Comparison of ENCODE assay signal across 24 cellular contexts in genomic region chr4:152773322-152773721, GRCh38. TPM values are rescaled to one million over a fixed set of nuclear protein-coding genes. Genes with fewer than 3 reads are reported as not detected.
DNase-seq lines count a peak whose midpoint lies in the region; ATAC-seq, FAIRE-seq and TF ChIP-seq lines count a peak whose summit lies in the region.
"Had no signal": no experiment of that assay in that cellular context is flagged by ENCODE, and none has a peak within 500 bp of the region (broad histone marks: within the 10 kb centered on the region; RNA-seq: fewer than 3 reads in every experiment).

No MANE protein-coding gene starts in this region.

- TF ChIP-seq CTCF in HepG2 (CRISPR knock-in tag; IDR thresholded peaks at IDR 0.05) (no peak), right lobe of liver (IDR thresholded peaks at IDR 0.05) (no peak), K562 (IDR thresholded peaks at IDR 0.05 in 2 of 3, conservative IDR thresholded peaks at IDR 0.05 in 1 of 3; ENCODE audit: insufficient read depth in 2 of 3, low read depth in 1 of 3, low read length in 3 of 3) (no peak)

- H4K20me1 ChIP-seq in HepG2 (ENCODE audit: insufficient read depth, low read length) = no peaks in the 10 kb centered on the region
- H4K20me1 ChIP-seq in K562 (replicated peaks; ENCODE audit: control insufficient read depth, insufficient read depth, low read length) = no peaks in the 10 kb centered on the region
- H4K20me1 ChIP-seq: BLaER1 had no signal

- TF ChIP-seq RAD21 in HepG2 (CRISPR knock-in tag; IDR thresholded peaks at IDR 0.05) (no peak), K562 (CRISPR knock-in tag; conservative IDR thresholded peaks at IDR 0.05 in 1 of 2, IDR thresholded peaks at IDR 0.05 in 1 of 2) (no peak)

- BruUV-seq in HepG2 (replicated peaks; lab: Mats Ljungman, UMichigan) = no TSS peak
- no TSS peak for BruUV-seq in K562 (replicated peaks; lab: Mats Ljungman, UMichigan)

- no peak for FAIRE-seq in HepG2 (lab: Jason Lieb, UNC)
- no peak for FAIRE-seq in K562 (lab: Jason Lieb, UNC)
- FAIRE-seq: GM12891, GM19239 had no signal

- H3K79me2 ChIP-seq in HepG2 (ENCODE audit: insufficient read depth, low read length) = no peaks in the 10 kb centered on the region
- no peaks in the 10 kb centered on the region for H3K79me2 ChIP-seq in K562 (ENCODE audit: control insufficient read depth, insufficient read depth, low read length)

- no peak for TF ChIP-seq POLR2A in HepG2 (IDR thresholded peaks at IDR 0.05; ENCODE audit: insufficient read depth in 1 of 2, low read depth in 2 of 2, low read length in 2 of 2)
- no peak for TF ChIP-seq POLR2A in right lobe of liver (IDR thresholded peaks at IDR 0.05)
- no peak for TF ChIP-seq POLR2A in K562 (conservative IDR thresholded peaks at IDR 0.05)

- H3K9ac ChIP-seq in HepG2 (ENCODE audit: insufficient read depth, low read depth, low read length) (no peak overlapping the region), K562 (ENCODE audit: insufficient read depth in 1 of 2, low read depth in 2 of 2, low read length in 2 of 2) (no peak overlapping the region)
- H3K9ac ChIP-seq: BLaER1 had no signal

- H3K27me3 ChIP-seq in HepG2 (ENCODE audit: control insufficient read depth in 1 of 2, insufficient read depth in 2 of 2, low read length in 2 of 2) (no peaks in the 10 kb centered on the region), right lobe of liver (no peaks in the 10 kb centered on the region), K562 (ENCODE audit: control insufficient read depth in 2 of 2, insufficient read depth in 2 of 2, low read length in 2 of 2) (no peaks in the 10 kb centered on the region; a peak in 1 of 5 replicates)
- H3K27me3 ChIP-seq: BE2C, BLaER1 had no signal

- H3K4me1 ChIP-seq in HepG2 (ENCODE audit: insufficient read depth, low read length) (peaks cover 5% of the 10 kb centered on the region), right lobe of liver (no peaks in the 10 kb centered on the region), K562 (replicated peaks in 1 of 2; ENCODE audit: control insufficient read depth in 2 of 2, insufficient read depth in 2 of 2, low read length in 2 of 2) (no peaks in the 10 kb centered on the region)
- H3K4me1 ChIP-seq: BE2C had no signal

- H3K36me3 ChIP-seq in HepG2 (replicated peaks in 1 of 2; ENCODE audit: control insufficient read depth in 1 of 2, insufficient read depth in 2 of 2, low read length in 2 of 2) (no peaks in the 10 kb centered on the region), right lobe of liver (no peaks in the 10 kb centered on the region), K562 (ENCODE audit: control insufficient read depth, insufficient read depth, low read length) (no peaks in the 10 kb centered on the region)
- H3K36me3 ChIP-seq: BE2C, BLaER1 had no signal

- WGBS in HepG2 (ENCODE audit: low lambda C conversion rate) = 78% methylated on average over 2 of the region's 2 CpGs
- WGBS in right lobe of liver (ENCODE audit: insufficient coverage, low coverage, low lambda C conversion rate, missing lambda C conversion rate) = 81% methylated on average over 2 of the region's 2 CpGs
- WGBS in K562 (ENCODE audit: insufficient coverage, low coverage, missing lambda C conversion rate) = 0% methylated on average over 2 of the region's 2 CpGs

- H3K9me1 ChIP-seq in K562 (ENCODE audit: control insufficient read depth, insufficient read depth, low read length) = no peaks in the 10 kb centered on the region

- ATAC-seq in HepG2 (no peak), right lobe of liver (no peak), K562 (no peak)

- H3K27ac ChIP-seq in HepG2 (ENCODE audit: extremely low read length, insufficient read depth, low read length) (no peak overlapping the region), right lobe of liver (no peak overlapping the region), K562 (ENCODE audit: extremely low read depth, low read depth, low read length) (no peak overlapping the region)
- H3K27ac ChIP-seq: 22Rv1, BLaER1 had no signal

- in situ Hi-C loops in HepG2 (cut with HindIII; ENCODE audit: extremely low pct_ligation_motif_present, low pct_unique_long_range_greater_than_20kb) = no loop called here
- in situ Hi-C loops in K562 (cut with MboI) = no loop called here

- TF ChIP-seq EP300 in HepG2 (IDR thresholded peaks at IDR 0.05; ENCODE audit: low read depth in 2 of 2, low read length in 2 of 2) = no peak
- TF ChIP-seq EP300 in HepG2 (CRISPR knock-in tag; IDR thresholded peaks at IDR 0.05; ENCODE audit: borderline replicate concordance) = no peak
- TF ChIP-seq EP300 in K562 (IDR thresholded peaks at IDR 0.05; ENCODE audit: low read length) = no peak

- no peaks in the 10 kb centered on the region for H3K9me3 ChIP-seq in HepG2 (ENCODE audit: low read length)
- H3K9me3 ChIP-seq in right lobe of liver = no peaks in the 10 kb centered on the region
- H3K9me3 ChIP-seq in K562 (replicated peaks; ENCODE audit: control insufficient read depth, insufficient read depth, low read depth, low read length) = no peaks in the 10 kb centered on the region
- H3K9me3 ChIP-seq: BE2C, BLaER1 had no signal

- H3K4me2 ChIP-seq in HepG2 (ENCODE audit: low read depth, low read length) (no peak overlapping the region), K562 (ENCODE audit: insufficient read depth, low read length) (no peak overlapping the region)
- H3K4me2 ChIP-seq: BLaER1 had no signal

- POLR2A ChIA-PET in HepG2 (lab: Yijun Ruan, JAX) = no interaction called here
- POLR2A ChIA-PET in K562 (lab: Yijun Ruan, JAX) = no interaction called here

- H2AFZ ChIP-seq in HepG2 (ENCODE audit: low read length) = no peak overlapping the region
- H2AFZ ChIP-seq in K562 (ENCODE audit: low read depth, low read length) = no peak overlapping the region

- CTCF ChIA-PET in HepG2 (lab: Yijun Ruan, JAX; ENCODE audit: low intra/inter-chr PET ratio, low total read pairs) (no interaction called here), K562 (lab: Yijun Ruan, JAX; ENCODE audit: low intra/inter-chr PET ratio) (no interaction called here)

- DNase-seq in HepG2 (ENCODE audit: low spot score) (no peak), right lobe of liver (no peak), K562 (ENCODE audit: extremely low read depth in 1 of 4, low spot score in 3 of 4) (no peak), foreskin melanocyte (no peak), GF-D8 (lab: John Stamatoyannopoulos, UW) (no peak)
- DNase-seq: ACHN; BE2C; C1 segment of cervical spinal cord; CD4-positive, alpha-beta memory T cell; CD4-positive, CD25-positive, alpha-beta regulatory T cell; CD8-positive, alpha-beta memory T cell; COR-L47; DMS 273 treated with DMSO at 0.1 percent for 48 hours; DMS153; DMS53; DMS79; DND-41; EL; GDM1 had no signal

- intact Hi-C loops in HepG2 (cut with micrococcal nuclease; ENCODE audit: unreplicated experiment) = loop anchor here (10.0 kb wide), 1 partner anchor 181 kb away; no protein-coding TSS in a partner anchor
- intact Hi-C loops in right lobe of liver (cut with DNase I) = no loop called here
- intact Hi-C loops in K562 (cut with micrococcal nuclease) = no loop called here

- H3K4me3 ChIP-seq in HepG2 (replicated peaks in 1 of 3; ENCODE audit: insufficient read depth in 1 of 3, low read depth in 2 of 3, low read length in 3 of 3) (no peak overlapping the region), right lobe of liver (no peak overlapping the region), K562 (no peak overlapping the region)
- H3K4me3 ChIP-seq: BLaER1 had no signal

RNA-seq across cellular contexts. Expression of gene TIGD4, which starts 6.2 kb away (rescaled TPM):
- total RNA-seq in HepG2 (2016; rRNA removed; fragmentation: Illumina TruSeq; extraction: Trizol) = 0.49 and 0.62 TPM in 2 replicates
- total RNA-seq in HepG2 (2016; cell fraction: cytosol; rRNA removed; fragmentation: Illumina TruSeq; extraction: Trizol; ENCODE audit: low read depth) = 0.18 TPM in 1 of 2 replicates, not detected in the other
- total RNA-seq in HepG2 (2016; cell fraction: insoluble cytoplasmic fraction; rRNA removed; fragmentation: Illumina TruSeq; extraction: Trizol) = 0.56 and 0.67 TPM in 2 replicates
- total RNA-seq in HepG2 (2016; cell fraction: membrane; rRNA removed; fragmentation: Illumina TruSeq; extraction: Trizol) = 0.21 and 0.37 TPM in 2 replicates
- total RNA-seq in HepG2 (2016; cell fraction: nucleus; rRNA removed; fragmentation: Illumina TruSeq; extraction: Trizol) = 0.93 and 1.3 TPM in 2 replicates
- 0.15 and 0.29 TPM in 2 replicates for polyA plus RNA-seq in HepG2 (2011; rRNA removed)
- polyA plus RNA-seq in HepG2 (2011; cell fraction: cytosol; rRNA removed) = 0.03 and 0.05 TPM in 2 replicates
- 0.13 and 0.23 TPM in 2 replicates for polyA plus RNA-seq in HepG2 (2011; cell fraction: nucleus; rRNA removed)
- 0.24 and 0.34 TPM in 2 replicates for polyA plus RNA-seq in HepG2 (2012)
- polyA plus RNA-seq in HepG2 (2016; cell fraction: cytosol; fragmentation: Illumina TruSeq; extraction: Trizol; ENCODE audit: low read depth) = not detected in 2 replicates
- 0.26 and 0.30 TPM in 2 replicates for polyA plus RNA-seq in HepG2 (2016; cell fraction: insoluble cytoplasmic fraction; fragmentation: Illumina TruSeq; extraction: Trizol; ENCODE audit: low read depth)
- polyA plus RNA-seq in HepG2 (2016; cell fraction: membrane; fragmentation: Illumina TruSeq; extraction: Trizol; ENCODE audit: low read depth) = 0.06 and 0.09 TPM in 2 replicates
- 1.1 and 1.3 TPM in 2 replicates for polyA plus RNA-seq in HepG2 (2016; cell fraction: nucleus; fragmentation: Illumina TruSeq; extraction: Trizol; ENCODE audit: insufficient read depth, low read depth)
- polyA minus RNA-seq in HepG2 (2011; rRNA and poly(A)+ RNA removed; ENCODE audit: low replicate concordance) = 0.08 and 0.14 TPM in 2 replicates
- polyA minus RNA-seq in HepG2 (2011; cell fraction: cytosol; rRNA and poly(A)+ RNA removed) = 0.35 TPM in 1 of 2 replicates, not detected in the other
- polyA minus RNA-seq in HepG2 (2011; cell fraction: nucleus; rRNA and poly(A)+ RNA removed) = 0.39 and 1.6 TPM in 2 replicates
- under 1 TPM in 4 of 6 experiments, not detected in 2; 0.11 to 0.37 (median 0.18) TPM for total RNA-seq in right lobe of liver
- total RNA-seq in K562 (2011; cell fraction: chromatin; rRNA removed; ENCODE audit: low replicate concordance) = 0.12 and 0.90 TPM in 2 replicates
- 0.13 and 0.17 TPM in 2 replicates for total RNA-seq in K562 (2011; cell fraction: nucleolus; rRNA removed)
- total RNA-seq in K562 (2011; cell fraction: nucleoplasm; rRNA removed) = 0.15 and 0.46 TPM in 2 replicates
- 0.18 and 0.20 TPM in 2 replicates for total RNA-seq in K562 (2014; rRNA removed)
- total RNA-seq in K562 (2014; rRNA removed; fragmentation: Illumina TruSeq; extraction: Trizol) = 0.25 and 0.35 TPM in 2 replicates
- 0.11 and 0.14 TPM in 2 replicates for total RNA-seq in K562 (2015; rRNA removed; fragmentation: Illumina TruSeq; extraction: Trizol)
- total RNA-seq in K562 (2021) = 0.11 and 0.25 TPM in 2 replicates
- polyA plus RNA-seq in K562 (2011; rRNA removed) = 0.09 and 0.22 TPM in 2 replicates
- 0.03 and 0.04 TPM in 2 replicates for polyA plus RNA-seq in K562 (2011; cell fraction: cytosol; rRNA removed)
- polyA plus RNA-seq in K562 (2011; cell fraction: nucleus; rRNA removed) = 0.13 and 0.18 TPM in 2 replicates
- 0.17 and 0.35 TPM in 2 replicates for polyA plus RNA-seq in K562 (2012)
- polyA plus RNA-seq in K562 (2014; fragmentation: Illumina TruSeq; extraction: Trizol) = 0.07 and 0.21 TPM in 2 replicates
- under 1 TPM; 0.07 to 0.10 TPM for polyA plus RNA-seq in K562 (2014; fragmentation: Nextera tagmentation; extraction: Ambion mirVana)
- 0.24 and 0.28 TPM in 2 replicates for polyA plus RNA-seq in K562 (2014; rRNA removed)
- polyA minus RNA-seq in K562 (2011; rRNA and poly(A)+ RNA removed) = 0.06 and 0.35 TPM in 2 replicates
- not detected in 2 replicates for polyA minus RNA-seq in K562 (2011; cell fraction: cytosol; rRNA and poly(A)+ RNA removed)
- polyA minus RNA-seq in K562 (2011; cell fraction: nucleus; rRNA and poly(A)+ RNA removed) = 0.13 TPM in 1 of 2 replicates, not detected in the other
- polyA plus RNA-seq: AG04450; CD4-positive, alpha-beta memory T cell had no signal

RNA-seq across cellular contexts. Expression of gene ARFIP1, which starts 6.4 kb away (rescaled TPM):
- total RNA-seq in HepG2 (2016; rRNA removed; fragmentation: Illumina TruSeq; extraction: Trizol) = 27.7 and 44.8 TPM in 2 replicates
- 6.2 and 7.8 TPM in 2 replicates for total RNA-seq in HepG2 (2016; cell fraction: cytosol; rRNA removed; fragmentation: Illumina TruSeq; extraction: Trizol; ENCODE audit: low read depth)
- 28.7 and 47.3 TPM in 2 replicates for total RNA-seq in HepG2 (2016; cell fraction: insoluble cytoplasmic fraction; rRNA removed; fragmentation: Illumina TruSeq; extraction: Trizol)
- total RNA-seq in HepG2 (2016; cell fraction: membrane; rRNA removed; fragmentation: Illumina TruSeq; extraction: Trizol) = 9.7 and 10.8 TPM in 2 replicates
- total RNA-seq in HepG2 (2016; cell fraction: nucleus; rRNA removed; fragmentation: Illumina TruSeq; extraction: Trizol) = 19.5 and 20.9 TPM in 2 replicates
- 7.5 and 9.9 TPM in 2 replicates for polyA plus RNA-seq in HepG2 (2011; rRNA removed)
- polyA plus RNA-seq in HepG2 (2011; cell fraction: cytosol; rRNA removed) = 3.8 and 6.0 TPM in 2 replicates
- polyA plus RNA-seq in HepG2 (2011; cell fraction: nucleus; rRNA removed) = 3.8 and 4.7 TPM in 2 replicates
- polyA plus RNA-seq in HepG2 (2012) = 11.8 and 13.3 TPM in 2 replicates
- 1.5 and 1.7 TPM in 2 replicates for polyA plus RNA-seq in HepG2 (2016; cell fraction: cytosol; fragmentation: Illumina TruSeq; extraction: Trizol; ENCODE audit: low read depth)
- 29.3 and 33.2 TPM in 2 replicates for polyA plus RNA-seq in HepG2 (2016; cell fraction: insoluble cytoplasmic fraction; fragmentation: Illumina TruSeq; extraction: Trizol; ENCODE audit: low read depth)
- 3.4 and 4.1 TPM in 2 replicates for polyA plus RNA-seq in HepG2 (2016; cell fraction: membrane; fragmentation: Illumina TruSeq; extraction: Trizol; ENCODE audit: low read depth)
- polyA plus RNA-seq in HepG2 (2016; cell fraction: nucleus; fragmentation: Illumina TruSeq; extraction: Trizol; ENCODE audit: insufficient read depth, low read depth) = 14.1 and 14.3 TPM in 2 replicates
- polyA minus RNA-seq in HepG2 (2011; rRNA and poly(A)+ RNA removed; ENCODE audit: low replicate concordance) = 3.8 and 4.2 TPM in 2 replicates
- polyA minus RNA-seq in HepG2 (2011; cell fraction: cytosol; rRNA and poly(A)+ RNA removed) = 11.3 and 13.2 TPM in 2 replicates
- 27.2 and 32.3 TPM in 2 replicates for polyA minus RNA-seq in HepG2 (2011; cell fraction: nucleus; rRNA and poly(A)+ RNA removed)
- 10 to 100 TPM in 5 of 6 experiments, 1 to 10 TPM in 1; 9.1 to 19.9 (median 14.1) TPM for total RNA-seq in right lobe of liver
- total RNA-seq in K562 (2011; cell fraction: chromatin; rRNA removed; ENCODE audit: low replicate concordance) = 8.1 and 20.8 TPM in 2 replicates
- 7.6 and 8.0 TPM in 2 replicates for total RNA-seq in K562 (2011; cell fraction: nucleolus; rRNA removed)
- total RNA-seq in K562 (2011; cell fraction: nucleoplasm; rRNA removed) = 14.6 and 17.5 TPM in 2 replicates
- 21.0 and 21.8 TPM in 2 replicates for total RNA-seq in K562 (2014; rRNA removed)
- total RNA-seq in K562 (2014; rRNA removed; fragmentation: Illumina TruSeq; extraction: Trizol) = 25.1 and 26.6 TPM in 2 replicates
- total RNA-seq in K562 (2015; rRNA removed; fragmentation: Illumina TruSeq; extraction: Trizol) = 22.2 and 23.7 TPM in 2 replicates
- total RNA-seq in K562 (2021) = 20.9 and 21.5 TPM in 2 replicates
- polyA plus RNA-seq in K562 (2011; rRNA removed) = 10.9 and 19.8 TPM in 2 replicates
- polyA plus RNA-seq in K562 (2011; cell fraction: cytosol; rRNA removed) = 3.1 and 7.1 TPM in 2 replicates
- polyA plus RNA-seq in K562 (2011; cell fraction: nucleus; rRNA removed) = 3.9 and 5.7 TPM in 2 replicates
- polyA plus RNA-seq in K562 (2012) = 19.5 and 19.9 TPM in 2 replicates
- 14.1 and 18.5 TPM in 2 replicates for polyA plus RNA-seq in K562 (2014; fragmentation: Illumina TruSeq; extraction: Trizol)
- polyA plus RNA-seq in K562 (2014; fragmentation: Nextera tagmentation; extraction: Ambion mirVana) = 10 to 100 TPM; 19.9 to 22.9 TPM
- polyA plus RNA-seq in K562 (2014; rRNA removed) = 14.1 and 20.8 TPM in 2 replicates
- polyA minus RNA-seq in K562 (2011; rRNA and poly(A)+ RNA removed) = 24.6 and 25.9 TPM in 2 replicates
- 12.2 and 15.3 TPM in 2 replicates for polyA minus RNA-seq in K562 (2011; cell fraction: cytosol; rRNA and poly(A)+ RNA removed)
- 11.3 and 17.5 TPM in 2 replicates for polyA minus RNA-seq in K562 (2011; cell fraction: nucleus; rRNA and poly(A)+ RNA removed)

Comparison
In these comparisons a context has a peak if more than half of its experiments do, and no peak if none do; other contexts are left out.
1. Of the 241 proteins assayed by ChIP-seq in both HepG2 and K562: peak only in HepG2: none; only in K562: MAFG; in both: MAFF and MAFK; in neither: 238.